In the genomic region with DNA sequence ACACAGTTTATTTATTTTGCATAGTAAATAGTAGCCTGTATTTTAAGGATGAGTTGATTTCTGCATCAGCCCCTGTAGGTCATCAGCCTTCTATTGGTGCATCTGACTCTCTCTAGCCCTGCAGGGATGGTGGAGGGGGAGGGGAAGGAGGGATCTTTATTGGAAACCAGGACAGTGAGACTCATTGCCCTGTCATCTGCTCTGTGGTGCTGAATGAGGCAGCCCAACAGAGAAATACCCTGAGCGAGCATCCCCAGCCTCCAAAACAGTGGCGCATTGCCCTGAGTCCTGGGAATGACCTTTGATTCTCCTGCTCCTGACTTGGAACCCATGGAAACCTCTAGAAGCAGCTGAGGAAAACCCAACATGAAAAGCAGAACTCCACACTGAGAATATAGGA, we compare ENCODE assay signal across 1 cellular context.
TF ChIP-seq lines count a peak whose summit lies in the region.

No MANE protein-coding gene starts in this region.

TF ChIP-seq in HepG2, 621 proteins besides CTCF, POLR2A, EP300 and RAD21 (continued from another document):
- TF ChIP-seq, protein P1, sequence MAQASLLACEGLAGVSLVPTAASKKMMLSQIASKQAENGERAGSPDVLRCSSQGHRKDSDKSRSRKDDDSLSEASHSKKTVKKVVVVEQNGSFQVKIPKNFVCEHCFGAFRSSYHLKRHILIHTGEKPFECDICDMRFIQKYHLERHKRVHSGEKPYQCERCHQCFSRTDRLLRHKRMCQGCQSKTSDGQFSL (CRISPR knock-in tag; IDR thresholded peaks at IDR 0.05): no peak
TF ChIP-seq in HepG2: peak in this region for 1.
